In the genomic region with DNA sequence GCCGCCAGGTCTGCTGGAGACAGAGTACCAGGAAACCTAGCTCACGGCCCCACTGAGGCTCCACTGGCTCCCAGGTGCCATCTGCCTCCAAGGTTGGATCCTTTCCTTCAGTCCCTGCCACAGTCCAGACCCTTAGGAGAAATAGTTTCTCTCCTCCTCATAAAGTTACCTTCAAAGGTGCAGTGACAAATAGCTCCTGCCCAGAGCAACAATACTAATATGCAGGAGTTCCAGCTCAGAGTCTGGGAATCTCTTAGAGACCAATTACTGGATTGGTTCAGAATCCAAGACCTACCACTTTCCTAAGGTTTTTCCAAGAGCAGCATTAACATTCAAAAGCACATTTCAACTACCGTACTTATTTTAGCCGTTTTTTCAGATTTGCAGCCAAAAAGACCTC, we compare ENCODE assay signal across 30 cellular contexts.
"Had no signal": no experiment of that assay in that cellular context is flagged by ENCODE, and none has a peak within 500 bp of the region (broad histone marks: within the 10 kb centered on the region; RNA-seq: fewer than 3 reads in every experiment).

No MANE protein-coding gene starts in this region.

- DNase-seq: activated effector memory CD4-positive, alpha-beta T cell treated with anti-CD3 and anti-CD28 coated beads, Interleukin-2, amount 50 U/mL, for 16 hours; activated effector memory CD4-positive, alpha-beta T cell treated with Interleukin-2 at 50 U/mL for 16 hours; activated gamma-delta T cell; activated gamma-delta T cell treated with Interleukin-2 at 50 U/mL for 16 hours; activated naive CD4-positive, alpha-beta T cell; activated naive CD4-positive, alpha-beta T cell treated with anti-CD3 and anti-CD28 coated beads for 36 hours; activated naive CD4-positive, alpha-beta T cell treated with anti-CD3 and anti-CD28 coated beads, Interleukin-2, amount 10 ng/mL, durations not matched to agents 7 days and 5 days; activated naive CD4-positive, alpha-beta T cell treated with anti-CD3 and anti-CD28 coated beads, Interleukin-2, amount 50 U/mL, for 16 hours; activated naive CD4-positive, alpha-beta T cell treated with Interleukin-2 at 50 U/mL for 16 hours; activated naive CD8-positive, alpha-beta T cell treated with anti-CD3 and anti-CD28 coated beads for 36 hours; activated naive CD8-positive, alpha-beta T cell treated with anti-CD3 and anti-CD28 coated beads, Interleukin-2, amount 10 ng/mL, durations not matched to agents 7 days and 5 days; activated naive CD8-positive, alpha-beta T cell treated with anti-CD3 and anti-CD28 coated beads, Interleukin-2, amount 50 U/mL, for 24 hours; activated T-cell treated with anti-CD3 and anti-CD28 coated beads, Interleukin-2, amount 50 U/mL, for 1 hour; activated T-cell treated with anti-CD3 and anti-CD28 coated beads, Interleukin-2, amount 50 U/mL, for 24 hours; activated T-cell treated with anti-CD3 and anti-CD28 coated beads, Interleukin-2, amount 50 U/mL, for 4 hours; activated T-cell treated with anti-CD3 and anti-CD28 coated beads, Interleukin-2, amount 50 U/mL, for 48 hours; activated T-cell treated with anti-CD3 and anti-CD28 coated beads, Interleukin-2, amount 50 U/mL, for 72 hours; adrenal gland; amniotic stem cell; amygdala; anterior cingulate cortex; aorta; body of pancreas; brain microvascular endothelial cell; caudate nucleus; central memory CD4-positive, alpha-beta T cell; cerebellar nuclear complex had no signal

- H3K36me3 ChIP-seq: adrenal gland, ascending aorta, brain microvascular endothelial cell, breast epithelium, cardiac muscle cell had no signal

- H3K4me1 ChIP-seq: adrenal gland, ascending aorta, body of pancreas, breast epithelium had no signal

- H3K27me3 ChIP-seq: ascending aorta, body of pancreas, brain microvascular endothelial cell, breast epithelium, cardiac muscle cell had no signal

- H3K27ac ChIP-seq: adrenal gland, ascending aorta, body of pancreas, brain microvascular endothelial cell, breast epithelium, cardiac muscle cell had no signal

- H3K9me3 ChIP-seq: adrenal gland, ascending aorta, body of pancreas had no signal

- H3K4me3 ChIP-seq: adrenal gland, ascending aorta, body of pancreas, breast epithelium, cardiac muscle cell had no signal
